7 cellular contexts compared by ENCODE assay signal in genomic region chr19:51200071-51200470, GRCh38. TPM values are rescaled to one million over a fixed set of nuclear protein-coding genes. Genes with fewer than 3 reads are reported as not detected.
"Had no signal": no experiment of that assay in that cellular context is flagged by ENCODE, and none has a peak within 500 bp of the region (broad histone marks: within the 10 kb centered on the region; RNA-seq: fewer than 3 reads in every experiment).

No MANE protein-coding gene starts in this region.

- DNase-seq: H9, HCEC 1CT, IMR-90 had no signal

- ATAC-seq: GM23338, K562 had no signal

- H3K4me3 Mint-ChIP-seq: GM23338, H9 had no signal

- H3K4me2 ChIP-seq: GM23338 had no signal

- H3K27ac Mint-ChIP-seq: GM23338 had no signal

- H3K4me1 Mint-ChIP-seq: GM23338, H9 had no signal

- H3K4me3 ChIP-seq: GM23338, K562 had no signal

RNA-seq across cellular contexts. Expression of gene CD33, which starts 24.8 kb away (rescaled TPM):
- total RNA-seq: H1, HT-29, IMR-90 had no signal

RNA-seq across cellular contexts. Expression of gene SIGLECL1, which starts 50.8 kb away (rescaled TPM):
- total RNA-seq: GM23338, H1, H9, HT-29, IMR-90, K562 had no signal

RNA-seq across cellular contexts. Expression of gene SIGLEC7, which starts 58.0 kb away (rescaled TPM):
- total RNA-seq: GM23338, H1, H9, HT-29, IMR-90, K562 had no signal
